Comparison of ENCODE assay signal across 8 cellular contexts in genomic region chr3:194671511-194671899, GRCh38. TPM values are rescaled to one million over a fixed set of nuclear protein-coding genes. Genes with fewer than 3 reads are reported as not detected.
A peak's percentile ranks its signal among the peaks of the same experiment; 100 is the strongest.
DNase-seq lines count a peak whose midpoint lies in the region; ATAC-seq and TF ChIP-seq lines count a peak whose summit lies in the region.

No MANE protein-coding gene starts in this region.

- in situ Hi-C loops in GM13977 (cut with MboI; ENCODE audit: low pct_unique_long_range_greater_than_20kb, low sequenced_read_pairs, unreplicated experiment), result no loop called here

- peaks cover 38% of the 10 kb centered on the region for H3K36me3 Mint-ChIP-seq in dendritic cell treated with granulocyte-macrophage colony-stimulating factor and Interleukin-4, amounts not matched to agents 40 ng/mL and 50 ng/mL, for 4 days (ENCODE audit: low read depth)

- peak overlapping the region; percentile 97 for H3K4me3 Mint-ChIP-seq in dendritic cell treated with granulocyte-macrophage colony-stimulating factor and Interleukin-4, amounts not matched to agents 40 ng/mL and 50 ng/mL, for 4 days

- intact Hi-C loops in dendritic cell treated with granulocyte-macrophage colony-stimulating factor and Interleukin-4, amounts not matched to agents 40 ng/mL and 50 ng/mL, for 4 days (cut with micrococcal nuclease), result loop anchor here (1.0 kb wide), 1 partner anchor 283 kb away; no protein-coding TSS in a partner anchor

- H3K9me3 Mint-ChIP-seq in dendritic cell treated with granulocyte-macrophage colony-stimulating factor and Interleukin-4, amounts not matched to agents 40 ng/mL and 50 ng/mL, for 4 days, result no peaks in the 10 kb centered on the region

- ATAC-seq in HG03442 (IDR thresholded peaks at IDR 0.05; ENCODE audit: unreplicated experiment) (peak; percentile 12), HG03571 (IDR thresholded peaks at IDR 0.05; ENCODE audit: unreplicated experiment) (no peak)

- peak; percentile 48 for TF ChIP-seq CTCF in AG09319 (IDR thresholded peaks at IDR 0.05; ENCODE audit: low read depth, low read length)
- peak; percentile 60 for TF ChIP-seq CTCF in GM13977 (IDR thresholded peaks at IDR 0.05; ENCODE audit: extremely low read depth, insufficient read depth, missing control alignments)

- H3K27ac Mint-ChIP-seq in dendritic cell treated with granulocyte-macrophage colony-stimulating factor and Interleukin-4, amounts not matched to agents 40 ng/mL and 50 ng/mL, for 4 days, result peak overlapping the region; percentile 95

- H3K27me3 Mint-ChIP-seq in dendritic cell treated with granulocyte-macrophage colony-stimulating factor and Interleukin-4, amounts not matched to agents 40 ng/mL and 50 ng/mL, for 4 days, result peaks cover 2% of the 10 kb centered on the region

- DNase-seq in AG09319 (ENCODE audit: extremely low read depth, low read depth), result no peak
- DNase-seq in GM13977 (ENCODE audit: low spot score), result peak; percentile 49
- peak; percentile 45 for DNase-seq in RPMI7951 (ENCODE audit: low read depth)
- peak; percentile 60 to 65 for DNase-seq in lung microvascular endothelial cell (ENCODE audit: low read depth in 2 of 2)
- no peak for DNase-seq in effector CD4-positive, alpha-beta T cell

- peaks cover 27% of the 10 kb centered on the region for H3K4me1 Mint-ChIP-seq in dendritic cell treated with granulocyte-macrophage colony-stimulating factor and Interleukin-4, amounts not matched to agents 40 ng/mL and 50 ng/mL, for 4 days (ENCODE audit: low read depth)

RNA-seq across cellular contexts. Expression of gene LSG1, which starts 0.5 kb away (rescaled TPM):
- total RNA-seq in RPMI7951 (2014; rRNA removed; shearing (Covaris generic)), result 55.0 and 63.1 TPM in 2 replicates
- total RNA-seq in lung microvascular endothelial cell, result 48.6 and 54.6 TPM in 2 replicates

RNA-seq across cellular contexts. Expression of gene FAM43A, which starts 14.2 kb away (rescaled TPM):
- total RNA-seq in RPMI7951 (2014; rRNA removed; shearing (Covaris generic)), result 1.8 and 3.5 TPM in 2 replicates
- total RNA-seq in lung microvascular endothelial cell, result 93.1 and 227 TPM in 2 replicates

RNA-seq across cellular contexts. Expression of gene TMEM44, which starts 38.3 kb away (rescaled TPM):
- total RNA-seq in RPMI7951 (2014; rRNA removed; shearing (Covaris generic)), result 13.8 and 19.0 TPM in 2 replicates
- 27.5 and 48.6 TPM in 2 replicates for total RNA-seq in lung microvascular endothelial cell

Comparison
In these comparisons a context has a peak if more than half of its experiments do, and no peak if none do; other contexts are left out.
1. DNase-seq: peak in GM13977 (single experiment), RPMI7951 (single experiment) and lung microvascular endothelial cell (2 of 2); none in AG09319 (single experiment) and effector CD4-positive, alpha-beta T cell (single experiment).
2. RNA of gene FAM43A, which starts 14.2 kb away (total RNA-seq): 93.1 to 227 TPM in lung microvascular endothelial cell; 1.8 to 3.5 TPM in RPMI7951; every median in the first group is over 10 times any median in the second.